Comparison of ENCODE assay signal across 8 cellular contexts in the genomic region with DNA sequence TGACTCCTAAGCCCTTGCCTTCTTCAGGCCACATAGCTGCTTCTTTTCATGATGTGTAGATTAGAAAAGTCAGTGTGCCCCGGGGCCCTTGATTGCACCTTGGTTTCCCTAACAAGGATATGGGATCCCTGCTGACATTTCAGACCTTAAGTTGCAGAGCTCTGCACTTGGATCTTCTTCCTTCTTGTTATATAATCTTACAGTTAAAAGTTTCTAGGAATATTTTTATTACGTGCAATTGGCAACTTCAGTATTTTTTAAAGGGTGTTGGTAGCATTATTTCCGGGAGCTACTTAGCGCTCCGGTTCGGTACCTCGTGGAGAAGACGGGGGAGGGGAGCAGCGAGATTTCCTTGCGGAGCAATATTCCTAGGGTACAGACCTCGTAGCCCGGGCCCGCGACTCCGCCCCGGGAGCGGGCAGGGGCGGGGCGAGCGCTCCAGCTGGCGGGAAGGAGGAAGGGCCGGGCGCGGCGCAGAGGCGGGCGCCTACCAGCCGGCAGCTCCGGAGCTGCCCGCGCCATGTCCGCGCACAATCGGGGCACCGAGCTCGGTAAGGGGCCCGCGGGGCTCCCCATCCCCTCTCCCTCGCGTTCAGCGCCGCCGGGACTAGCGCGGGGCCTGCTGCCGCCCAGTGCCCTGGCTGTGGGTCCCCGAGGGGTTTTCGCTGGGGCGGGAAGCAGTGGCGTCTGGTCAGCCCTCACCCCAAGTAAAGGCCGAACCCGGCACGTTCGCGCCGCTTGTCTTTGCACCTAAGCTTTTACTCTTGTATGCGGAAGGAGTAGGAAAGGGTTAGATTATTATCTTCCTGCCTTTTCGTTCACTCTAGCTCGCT. TPM values are rescaled to one million over a fixed set of nuclear protein-coding genes. Genes with fewer than 3 reads are reported as not detected.
DNase-seq lines count a peak whose midpoint lies in the region; ATAC-seq, FAIRE-seq and TF ChIP-seq lines count a peak whose summit lies in the region.

A gene (plus strand): TSS at position 469 of the 833 bp plus-strand sequence. CDS start 52 bp downstream, at position 521.

- H3K27ac Mint-ChIP-seq in activated T-cell treated with anti-CD3 and anti-CD28 coated beads, Interleukin-2, amount 50 U/mL, for 24 hours: peak within 1 kb of the TSS; percentile 90

- DNase-seq in DMS 273 (lab: John Stamatoyannopoulos, UW; ENCODE audit: unreplicated experiment) (peak; percentile 89), HTR-8/SVneo (ENCODE audit: insufficient read length, low spot score) (peak; percentile 53)
- peak; percentile 80 for DNase-seq in activated T-cell treated with anti-CD3 and anti-CD28 coated beads, Interleukin-2, amount 50 U/mL, for 24 hours
- DNase-seq in stimulated activated CD8-positive, alpha-beta memory T cell treated with anti-CD3 and anti-CD28 coated beads, Interleukin-7, amount 100 ng/mL, for 48 hours (ENCODE audit: extremely low read depth in 1 of 2, low read depth in 1 of 2): peak; percentile 38 to 49

- H3K4me3 Mint-ChIP-seq in activated T-cell treated with anti-CD3 and anti-CD28 coated beads, Interleukin-2, amount 50 U/mL, for 24 hours: peak within 1 kb of the TSS; percentile 90

- no peaks in the 10 kb centered on the region for H3K9me3 ChIP-seq in OCI-LY3 (ENCODE audit: insufficient read depth, low read length)
- H3K9me3 ChIP-seq in muscle layer of duodenum (ENCODE audit: control insufficient read depth in 1 of 2, low read length in 2 of 2): no peaks in the 10 kb centered on the region

- H3K9ac ChIP-seq in OCI-LY3 (ENCODE audit: low read length): peak within 1 kb of the TSS; percentile 90

- peak within 1 kb of the TSS; percentile 82 for H3K4me2 ChIP-seq in OCI-LY3 (ENCODE audit: low read length)

- FAIRE-seq in HTR-8/SVneo (lab: Jason Lieb, UNC): no peak

- H3K4me1 ChIP-seq in OCI-LY3 (ENCODE audit: low read length) (peaks cover 9% of the 10 kb centered on the region), muscle layer of duodenum (ENCODE audit: control insufficient read depth in 1 of 2, insufficient read depth in 2 of 2, low read length in 2 of 2) (peaks cover 7 to 8% of the 10 kb centered on the region in 2 donors)

- H3K4me1 Mint-ChIP-seq in activated T-cell treated with anti-CD3 and anti-CD28 coated beads, Interleukin-2, amount 50 U/mL, for 24 hours (ENCODE audit: low read depth): peaks cover 23% of the 10 kb centered on the region

- no peak for TF ChIP-seq CTCF in OCI-LY3 (IDR thresholded peaks at IDR 0.05; ENCODE audit: low read depth, low read length)

- H3K27ac ChIP-seq in OCI-LY3 (ENCODE audit: low read length): peak within 1 kb of the TSS; percentile 34
- H3K27ac ChIP-seq in muscle layer of duodenum (ENCODE audit: low read length): peak within 1 kb of the TSS; percentile 94

- H3K4me3 ChIP-seq in OCI-LY3 (ENCODE audit: low read length) (peak within 1 kb of the TSS; percentile 82), muscle layer of duodenum (ENCODE audit: low read depth in 1 of 2, low read length in 2 of 2) (peak within 1 kb of the TSS; percentile 67 to 90)

- no peaks in the 10 kb centered on the region for H3K79me2 ChIP-seq in OCI-LY3 (ENCODE audit: low read length)

- H3K27me3 ChIP-seq in OCI-LY3 (ENCODE audit: low read depth, low read length) (no peaks in the 10 kb centered on the region), muscle layer of duodenum (ENCODE audit: low read depth, low read length) (no peaks in the 10 kb centered on the region)

- peak; percentile 94 for ATAC-seq in GM21381 (IDR thresholded peaks at IDR 0.05; ENCODE audit: unreplicated experiment)
- peak; percentile 97 for ATAC-seq in esophagus mucosa

- no peaks in the 10 kb centered on the region for H3K27me3 Mint-ChIP-seq in activated T-cell treated with anti-CD3 and anti-CD28 coated beads, Interleukin-2, amount 50 U/mL, for 24 hours

- no peaks in the 10 kb centered on the region for H3K9me3 Mint-ChIP-seq in activated T-cell treated with anti-CD3 and anti-CD28 coated beads, Interleukin-2, amount 50 U/mL, for 24 hours

- H4K20me1 ChIP-seq in OCI-LY3 (ENCODE audit: insufficient read depth, low read length): no peaks in the 10 kb centered on the region

- peaks cover 8% of the 10 kb centered on the region for H3K36me3 Mint-ChIP-seq in activated T-cell treated with anti-CD3 and anti-CD28 coated beads, Interleukin-2, amount 50 U/mL, for 24 hours (ENCODE audit: low read depth)

- peaks cover 2% of the 10 kb centered on the region for H3K36me3 ChIP-seq in OCI-LY3 (replicated peaks; ENCODE audit: low read depth, low read length)
- no peaks in the 10 kb centered on the region for H3K36me3 ChIP-seq in muscle layer of duodenum (ENCODE audit: control insufficient read depth in 1 of 2, insufficient read depth in 2 of 2, low read length in 2 of 2)

- peak within 1 kb of the TSS; percentile 89 for H2AFZ ChIP-seq in OCI-LY3 (ENCODE audit: low read depth, low read length)

RNA-seq across cellular contexts. Expression of the gene that starts here (rescaled TPM):
- total RNA-seq in esophagus mucosa: 40.4 TPM

Comparison
In these comparisons a context has a peak if more than half of its experiments do, and no peak if none do; other contexts are left out.
1. Peak in every context shown above with its lines: DNase-seq, ATAC-seq, H3K4me3 ChIP-seq and H3K27ac ChIP-seq.